ENCODE assay signal across 1 cellular context in genomic region chr17:6797718-6798351, GRCh38.
TF ChIP-seq lines count a peak whose summit lies in the region.

No MANE protein-coding gene starts in this region.

TF ChIP-seq in HepG2, 621 proteins besides CTCF, POLR2A, EP300 and RAD21 (continues in another document):
- TF ChIP-seq POGK (CRISPR knock-in tag; conservative IDR thresholded peaks at IDR 0.05), result no peak
- TF ChIP-seq NR2F1 (CRISPR knock-in tag; IDR thresholded peaks at IDR 0.05), result no peak
- TF ChIP-seq ZNF18 (CRISPR knock-in tag; IDR thresholded peaks at IDR 0.05; ENCODE audit: insufficient replicate concordance), result no peak
- no peak for TF ChIP-seq SOX6 (IDR thresholded peaks at IDR 0.05)
- peak; percentile 46; the same call in 1 of the 2 replicates for TF ChIP-seq SOX6 (CRISPR knock-in tag; IDR thresholded peaks at IDR 0.05)
- TF ChIP-seq ZSCAN31 (CRISPR knock-in tag; IDR thresholded peaks at IDR 0.05; ENCODE audit: low read depth), result no peak
- no peak for TF ChIP-seq ZNF768 (CRISPR knock-in tag; IDR thresholded peaks at IDR 0.05)
- peak; percentile 12; the same call in 1 of the 2 replicates for TF ChIP-seq SALL1 (CRISPR knock-in tag; IDR thresholded peaks at IDR 0.05)
- no peak for TF ChIP-seq ZNF777 (CRISPR knock-in tag; IDR thresholded peaks at IDR 0.05)
- no peak for TF ChIP-seq TFDP1 (CRISPR knock-in tag; IDR thresholded peaks at IDR 0.05; ENCODE audit: borderline replicate concordance)
- TF ChIP-seq ZNF564 (CRISPR knock-in tag; IDR thresholded peaks at IDR 0.05), result no peak
- peak; percentile 70; the same call in 1 of the 2 replicates for TF ChIP-seq TFAP4 (IDR thresholded peaks at IDR 0.05; ENCODE audit: borderline replicate concordance, low read depth)
- TF ChIP-seq NFE2 (CRISPR knock-in tag; IDR thresholded peaks at IDR 0.05), result no peak
- TF ChIP-seq ZNF44 (CRISPR knock-in tag; IDR thresholded peaks at IDR 0.05), result no peak
- TF ChIP-seq KDM3A (CRISPR knock-in tag; IDR thresholded peaks at IDR 0.05; ENCODE audit: low read depth), result no peak
- no peak for TF ChIP-seq ZKSCAN1 (IDR thresholded peaks at IDR 0.05; ENCODE audit: low read length)
- TF ChIP-seq GTF3A (CRISPR knock-in tag; conservative IDR thresholded peaks at IDR 0.05), result no peak
- no peak for TF ChIP-seq FOXA1 (IDR thresholded peaks at IDR 0.05)
- peak; percentile 38; the same call in 1 of the 2 replicates for TF ChIP-seq FOXA1 (CRISPR knock-in tag; IDR thresholded peaks at IDR 0.05)
- no peak for TF ChIP-seq ZNF331 (CRISPR knock-in tag; IDR thresholded peaks at IDR 0.05)
- TF ChIP-seq NR2F2 (IDR thresholded peaks at IDR 0.05; ENCODE audit: borderline replicate concordance, low read depth), result no peak
- no peak for TF ChIP-seq ZNF383 (CRISPR knock-in tag; IDR thresholded peaks at IDR 0.05; ENCODE audit: borderline replicate concordance)
- no peak for TF ChIP-seq ZNF775 (CRISPR knock-in tag; IDR thresholded peaks at IDR 0.05; ENCODE audit: borderline replicate concordance)
- no peak for TF ChIP-seq ZSCAN5A (CRISPR knock-in tag; IDR thresholded peaks at IDR 0.05; ENCODE audit: borderline replicate concordance)
- no peak for TF ChIP-seq TGIF2 (CRISPR knock-in tag; IDR thresholded peaks at IDR 0.05)
- no peak for TF ChIP-seq KDM1A (CRISPR knock-in tag; IDR thresholded peaks at IDR 0.05)
- 0 out of 2 replicates have a peak, but pooled peaks have one; percentile 30 for TF ChIP-seq HDAC2 (CRISPR knock-in tag; IDR thresholded peaks at IDR 0.05)
- 0 out of 2 replicates have a peak, but pooled peaks have one; percentile 26 for TF ChIP-seq BCL6 (CRISPR knock-in tag; IDR thresholded peaks at IDR 0.05)
- TF ChIP-seq RFX3 (CRISPR knock-in tag; IDR thresholded peaks at IDR 0.05), result no peak
- TF ChIP-seq SOX5 (CRISPR knock-in tag; IDR thresholded peaks at IDR 0.05; ENCODE audit: borderline replicate concordance), result peak; percentile 21; the same call in 1 of the 2 replicates
- no peak for TF ChIP-seq ZNF414 (CRISPR knock-in tag; IDR thresholded peaks at IDR 0.05)
- 0 out of 2 replicates have a peak, but pooled peaks have one; percentile 15 for TF ChIP-seq THAP11 (CRISPR knock-in tag; IDR thresholded peaks at IDR 0.05)
- TF ChIP-seq ZNF136 (CRISPR knock-in tag; IDR thresholded peaks at IDR 0.05; ENCODE audit: low read depth), result no peak
- TF ChIP-seq BRCA1 (CRISPR knock-in tag; IDR thresholded peaks at IDR 0.05), result no peak
- no peak for TF ChIP-seq ZNF672 (CRISPR knock-in tag; IDR thresholded peaks at IDR 0.05)
- TF ChIP-seq TCF7L2 (IDR thresholded peaks at IDR 0.05; ENCODE audit: low read depth, low read length), result no peak
- no peak for TF ChIP-seq GPBP1L1 (CRISPR knock-in tag; IDR thresholded peaks at IDR 0.05)
- no peak for TF ChIP-seq GATAD1 (CRISPR knock-in tag; IDR thresholded peaks at IDR 0.05)
- peak; percentile 52 for TF ChIP-seq FOSL2 (CRISPR knock-in tag; IDR thresholded peaks at IDR 0.05)
- TF ChIP-seq SRSF4 (IDR thresholded peaks at IDR 0.05; ENCODE audit: low read depth, low read length, poor library complexity, severe bottlenecking), result no peak
- no peak for TF ChIP-seq ZNF660 (CRISPR knock-in tag; IDR thresholded peaks at IDR 0.05; ENCODE audit: borderline replicate concordance, low read depth)
- peak; percentile 84 for TF ChIP-seq GATAD2A (CRISPR knock-in tag; IDR thresholded peaks at IDR 0.05)
- no peak for TF ChIP-seq ZMYM3 (CRISPR knock-in tag; IDR thresholded peaks at IDR 0.05)
- no peak for TF ChIP-seq MBNL3 (CRISPR knock-in tag; conservative IDR thresholded peaks at IDR 0.05)
- TF ChIP-seq ATF4 (CRISPR knock-in tag; IDR thresholded peaks at IDR 0.05), result 0 out of 4 replicates have a peak, but pooled peaks of 1 of the 2 experiments have one; percentile 29
- peak; percentile 38; the same call in 1 of the 2 replicates for TF ChIP-seq ARID5B (CRISPR knock-in tag; IDR thresholded peaks at IDR 0.05)
- TF ChIP-seq SAP130 (CRISPR knock-in tag; IDR thresholded peaks at IDR 0.05; ENCODE audit: low read depth), result 0 out of 2 replicates have a peak, but pooled peaks have one; percentile 18
- no peak for TF ChIP-seq ZNF160 (CRISPR knock-in tag; IDR thresholded peaks at IDR 0.05)
- TF ChIP-seq CEBPB (IDR thresholded peaks at IDR 0.05; ENCODE audit: borderline replicate concordance, low read depth, low read length), result peak; percentile 62; the same call in 1 of the 2 replicates
- TF ChIP-seq ZFP62 (CRISPR knock-in tag; IDR thresholded peaks at IDR 0.05), result no peak
- TF ChIP-seq FOXA3 (CRISPR knock-in tag; IDR thresholded peaks at IDR 0.05), result peak; percentile 79
- TF ChIP-seq ZNF264 (CRISPR knock-in tag; IDR thresholded peaks at IDR 0.05), result no peak
- TF ChIP-seq ZBTB46 (CRISPR knock-in tag; IDR thresholded peaks at IDR 0.05; ENCODE audit: borderline replicate concordance), result no peak
- TF ChIP-seq HNRNPUL1 (IDR thresholded peaks at IDR 0.05; ENCODE audit: low read depth, low read length), result no peak
- no peak for TF ChIP-seq TFDP2 (CRISPR knock-in tag; IDR thresholded peaks at IDR 0.05)
- peak; percentile 73 for TF ChIP-seq CEBPG (CRISPR knock-in tag; IDR thresholded peaks at IDR 0.05)
- TF ChIP-seq POGZ (CRISPR knock-in tag; IDR thresholded peaks at IDR 0.05), result no peak
